17 cellular contexts compared by ENCODE assay signal in genomic region chr18:62760403-62760734, GRCh38. TPM values are rescaled to one million over a fixed set of nuclear protein-coding genes. Genes with fewer than 3 reads are reported as not detected.
DNase-seq lines count a peak whose midpoint lies in the region; ATAC-seq, FAIRE-seq and TF ChIP-seq lines count a peak whose summit lies in the region.
"Had no signal": no experiment of that assay in that cellular context is flagged by ENCODE, and none has a peak within 500 bp of the region (broad histone marks: within the 10 kb centered on the region; RNA-seq: fewer than 3 reads in every experiment).

No MANE protein-coding gene starts in this region.

- no peak overlapping the region for H3K14ac ChIP-seq in H9 (ENCODE audit: insufficient read depth, low read length)
- H3K14ac ChIP-seq in trophoblast cell (ENCODE audit: low read length) = no peak overlapping the region

- FAIRE-seq in astrocyte (lab: Jason Lieb, UNC) = no peak

- H3K79me2 ChIP-seq in H9 (ENCODE audit: insufficient read depth, low read length) = peaks cover 52% of the 10 kb centered on the region; the same call in 1 of the 2 replicates
- peaks cover 51% of the 10 kb centered on the region for H3K79me2 ChIP-seq in astrocyte (ENCODE audit: insufficient read depth, low read length)
- no peaks in the 10 kb centered on the region for H3K79me2 ChIP-seq in trophoblast cell (ENCODE audit: control insufficient read depth, insufficient read depth, low read length, poor library complexity)

- H4K12ac ChIP-seq in trophoblast cell (ENCODE audit: low read depth, low read length) = no peak overlapping the region

- H4K8ac ChIP-seq in H9 (replicated peaks; ENCODE audit: insufficient read length, low read depth, low read length) (no peak overlapping the region), trophoblast cell (ENCODE audit: low read depth, low read length) (no peak overlapping the region)

- H3K27me3 ChIP-seq in H9 (ENCODE audit: insufficient read depth, low read length) (no peaks in the 10 kb centered on the region), astrocyte (ENCODE audit: insufficient read depth, low read length) (no peaks in the 10 kb centered on the region), trophoblast cell (ENCODE audit: insufficient read depth, low read length) (no peaks in the 10 kb centered on the region)
- H3K27me3 ChIP-seq: ovary, SJSA1, vagina had no signal

- H4K5ac ChIP-seq in H9 (ENCODE audit: insufficient read length, low read depth, low read length) = no peak overlapping the region

- H3K9me3 ChIP-seq in H9 (ENCODE audit: control insufficient read depth, low read depth, low read length) (no peaks in the 10 kb centered on the region), astrocyte (ENCODE audit: insufficient read depth, low read depth, low read length) (no peaks in the 10 kb centered on the region), trophoblast cell (ENCODE audit: insufficient read depth, low read depth, low read length) (no peaks in the 10 kb centered on the region)
- H3K9me3 ChIP-seq: ovary, SJSA1, vagina had no signal

- peak overlapping the region; percentile 70 for H3T11ph ChIP-seq in H9 (ENCODE audit: low read length)

- no CpG with 5 or more reads among the region's 5 CpGs for WGBS in H9 (ENCODE audit: extremely low coverage, insufficient read length, low lambda C conversion rate)
- WGBS in trophoblast cell (ENCODE audit: extremely low coverage, insufficient coverage, insufficient read length) = no CpG with 5 or more reads among the region's 5 CpGs

- no peak overlapping the region for H3K23ac ChIP-seq in H9 (ENCODE audit: insufficient read length, low read depth, low read length)
- H3K23ac ChIP-seq in trophoblast cell (ENCODE audit: low read length) = no peak overlapping the region

- peaks cover 3% of the 10 kb centered on the region for H3K23me2 ChIP-seq in H9 (ENCODE audit: insufficient read length, low read depth, low read length, poor library complexity, severe bottlenecking)

- peak overlapping the region; percentile 21 to 63 for H3K4me3 Mint-ChIP-seq in H9
- no peak overlapping the region for H3K4me3 Mint-ChIP-seq in astrocyte (ENCODE audit: unreplicated experiment)
- H3K4me3 Mint-ChIP-seq in glutamatergic neuron (ENCODE audit: unreplicated experiment) = no peak overlapping the region
- no peak overlapping the region for H3K4me3 Mint-ChIP-seq in activated T-cell treated with anti-CD3 and anti-CD28 coated beads, Interleukin-2, amount 50 U/mL, for 24 hours

- H3K79me1 ChIP-seq in H9 (ENCODE audit: insufficient read depth, low read depth, low read length, poor library complexity, severe bottlenecking) (peaks cover 5% of the 10 kb centered on the region), trophoblast cell (ENCODE audit: low read length) (no peaks in the 10 kb centered on the region)

- peak overlapping the region; percentile 42 for H2AK5ac ChIP-seq in H9 (ENCODE audit: insufficient read length, low read length)
- no peak overlapping the region for H2AK5ac ChIP-seq in trophoblast cell (ENCODE audit: low read length)

- H3K4me3 ChIP-seq in astrocyte (ENCODE audit: insufficient read depth, low read depth, low read length) (no peak overlapping the region), trophoblast cell (ENCODE audit: low read depth, low read length) (no peak overlapping the region)
- H3K4me3 ChIP-seq: ovary, SJSA1, vagina had no signal

- no peak overlapping the region; the same call in 1 of the 2 replicates for H3K4ac ChIP-seq in H9 (ENCODE audit: low read depth, low read length)
- no peak overlapping the region for H3K4ac ChIP-seq in trophoblast cell (ENCODE audit: low read depth, low read length)

- H3K27ac Mint-ChIP-seq in H9 (peak overlapping the region; percentile 95 to 99 (median 96)), astrocyte (ENCODE audit: unreplicated experiment) (peak overlapping the region; percentile 60), glutamatergic neuron (ENCODE audit: unreplicated experiment) (peak overlapping the region; percentile 74)
- H3K27ac Mint-ChIP-seq in activated T-cell treated with anti-CD3 and anti-CD28 coated beads, Interleukin-2, amount 50 U/mL, for 24 hours = no peak overlapping the region
- H3K27ac Mint-ChIP-seq: activated T-helper 2 cell treated with anti-CD3 and anti-CD28 coated beads, Interferon-gamma antibody, Interleukin-2, Interleukin-4, amounts not matched to agents 10 μg/mL and 5 μg/mL and 100 μg/mL, durations not matched to agents 14 hours and 24 hours and 36 hours had no signal

- TF ChIP-seq CTCF in H9 (conservative IDR thresholded peaks at IDR 0.05) (no peak), astrocyte (IDR thresholded peaks at IDR 0.05; ENCODE audit: insufficient read depth, low read depth, low read length) (no peak), glutamatergic neuron (IDR thresholded peaks at IDR 0.05; ENCODE audit: partially characterized antibody, unreplicated experiment) (no peak)

- H2BK15ac ChIP-seq in H9 (ENCODE audit: low read depth, low read length) = no peak overlapping the region

- peak overlapping the region; percentile 92 for H2BK120ac ChIP-seq in H9 (ENCODE audit: low read depth, low read length, poor library complexity, severe bottlenecking)
- no peak overlapping the region for H2BK120ac ChIP-seq in trophoblast cell (ENCODE audit: insufficient read depth, low read length, poor library complexity)

- DNase-seq in H9 (no peak), astrocyte (ENCODE audit: low read depth) (peak; percentile 66), glutamatergic neuron (no peak), trophoblast cell (no peak), MV-4-11 (lab: John Stamatoyannopoulos, UW) (no peak), NCI-H146 treated with DMSO at 0.1 percent for 48 hours (lab: John Stamatoyannopoulos, UW; ENCODE audit: unreplicated experiment) (no peak)
- DNase-seq in activated T-cell treated with anti-CD3 and anti-CD28 coated beads, Interleukin-2, amount 50 U/mL, for 24 hours = no peak
- DNase-seq: activated CD4-positive, CD25-positive, alpha-beta regulatory T cell treated with anti-CD3 and anti-CD28 coated beads, Interleukin-2, amount 50 U/mL, for 72 hours; hippocampal formation; left cardiac atrium; NCI-H526 treated with DMSO at 0.1 percent for 48 hours; ovary had no signal

- H3K36me3 Mint-ChIP-seq in H9 (ENCODE audit: insufficient read depth in 1 of 3, low read depth in 3 of 3) = peaks cover under 1 to 2% (median 2%) of the 10 kb centered on the region in 3 experiments; a peak in 3 of 7 replicates
- H3K36me3 Mint-ChIP-seq in astrocyte (ENCODE audit: low read depth, unreplicated experiment) = no peaks in the 10 kb centered on the region
- no peaks in the 10 kb centered on the region for H3K36me3 Mint-ChIP-seq in glutamatergic neuron (ENCODE audit: unreplicated experiment)
- no peaks in the 10 kb centered on the region for H3K36me3 Mint-ChIP-seq in activated T-cell treated with anti-CD3 and anti-CD28 coated beads, Interleukin-2, amount 50 U/mL, for 24 hours (ENCODE audit: low read depth)

- no peak overlapping the region for H2AFZ ChIP-seq in H9 (ENCODE audit: low read length)
- H2AFZ ChIP-seq in astrocyte (ENCODE audit: low read depth, low read length) = peak overlapping the region; percentile 42
- no peak overlapping the region for H2AFZ ChIP-seq in trophoblast cell (ENCODE audit: insufficient read depth, low read length, poor library complexity)

- H3K9me3 Mint-ChIP-seq in H9 (no peaks in the 10 kb centered on the region), astrocyte (ENCODE audit: unreplicated experiment) (no peaks in the 10 kb centered on the region), glutamatergic neuron (ENCODE audit: unreplicated experiment) (no peaks in the 10 kb centered on the region)
- no peaks in the 10 kb centered on the region for H3K9me3 Mint-ChIP-seq in activated T-cell treated with anti-CD3 and anti-CD28 coated beads, Interleukin-2, amount 50 U/mL, for 24 hours
- H3K9me3 Mint-ChIP-seq: activated T-helper 2 cell treated with anti-CD3 and anti-CD28 coated beads, Interferon-gamma antibody, Interleukin-2, Interleukin-4, amounts not matched to agents 10 μg/mL and 5 μg/mL and 100 μg/mL, durations not matched to agents 14 hours and 24 hours and 36 hours had no signal

- H2BK12ac ChIP-seq in H9 (ENCODE audit: insufficient read length, low read depth, low read length) (peak overlapping the region; percentile 43), trophoblast cell (ENCODE audit: low read length) (no peak overlapping the region)

- H3K27ac ChIP-seq in H9 (ENCODE audit: insufficient read length, low read depth, low read length) = peak overlapping the region; percentile 95
- H3K27ac ChIP-seq in astrocyte (ENCODE audit: low read depth, low read length) = peak overlapping the region; percentile 83
- no peak overlapping the region for H3K27ac ChIP-seq in trophoblast cell (ENCODE audit: low read depth, low read length)
- H3K27ac ChIP-seq: ovary, SJSA1, vagina had no signal

- no peak for ATAC-seq in GM19452 (IDR thresholded peaks at IDR 0.05; ENCODE audit: unreplicated experiment)
- ATAC-seq: left cardiac atrium, sciatic nerve had no signal

- H3K4me1 ChIP-seq in H9 (ENCODE audit: insufficient read depth, low read length) (peaks cover 33% of the 10 kb centered on the region), astrocyte (ENCODE audit: insufficient read depth, low read length) (peaks cover 16% of the 10 kb centered on the region), trophoblast cell (ENCODE audit: control insufficient read depth in 1 of 2, insufficient read depth in 2 of 2, low read length in 2 of 2) (peaks cover 7 to 8% of the 10 kb centered on the region in 2 experiments)

- H4K20me1 ChIP-seq in H9 (ENCODE audit: control insufficient read depth, insufficient read depth, insufficient read length) (no peaks in the 10 kb centered on the region), astrocyte (ENCODE audit: insufficient read depth, low read length) (no peaks in the 10 kb centered on the region)

- peak overlapping the region; percentile 67 for H3K18ac ChIP-seq in H9 (ENCODE audit: insufficient read length, low read depth, low read length)
- no peak overlapping the region for H3K18ac ChIP-seq in trophoblast cell (ENCODE audit: low read length)

- no peaks in the 10 kb centered on the region for H3K36me3 ChIP-seq in astrocyte (ENCODE audit: insufficient read depth, low read length)
- no peaks in the 10 kb centered on the region for H3K36me3 ChIP-seq in trophoblast cell (ENCODE audit: control insufficient read depth in 1 of 2, insufficient read depth in 2 of 2, low read length in 2 of 2)
- H3K36me3 ChIP-seq: ovary, SJSA1, vagina had no signal

- no peak overlapping the region for H2BK20ac ChIP-seq in H9 (ENCODE audit: low read depth, low read length, poor library complexity, severe bottlenecking)

- H3K4me1 Mint-ChIP-seq in H9 (peaks cover 74 to 80% of the 10 kb centered on the region in 2 experiments), astrocyte (ENCODE audit: low read depth, unreplicated experiment) (peaks cover 27% of the 10 kb centered on the region), glutamatergic neuron (ENCODE audit: low read depth, unreplicated experiment) (peaks cover 23% of the 10 kb centered on the region)
- peaks cover 1% of the 10 kb centered on the region for H3K4me1 Mint-ChIP-seq in activated T-cell treated with anti-CD3 and anti-CD28 coated beads, Interleukin-2, amount 50 U/mL, for 24 hours (ENCODE audit: low read depth)

- H2BK5ac ChIP-seq in H9 (ENCODE audit: insufficient read length, low read length) (peak overlapping the region; percentile 62), trophoblast cell (ENCODE audit: low read depth, low read length, poor library complexity) (no peak overlapping the region)

- H3K4me2 ChIP-seq in H9 (ENCODE audit: insufficient read depth, insufficient read length, low read length) (peak overlapping the region; percentile 45), astrocyte (ENCODE audit: low read length) (peak overlapping the region; percentile 72), trophoblast cell (ENCODE audit: low read length) (peak overlapping the region; percentile 50)

- peak overlapping the region; percentile 34 for H3K9ac ChIP-seq in H9 (ENCODE audit: extremely low read depth, insufficient read length, low read length)
- H3K9ac ChIP-seq in astrocyte (ENCODE audit: low read length) = peak overlapping the region; percentile 56
- H3K9ac ChIP-seq in trophoblast cell (ENCODE audit: low read length) = no peak overlapping the region

- no peaks in the 10 kb centered on the region for H3K27me3 Mint-ChIP-seq in H9 (ENCODE audit: low read depth)
- H3K27me3 Mint-ChIP-seq in astrocyte (ENCODE audit: low read depth, unreplicated experiment) = no peaks in the 10 kb centered on the region
- peaks cover 3% of the 10 kb centered on the region for H3K27me3 Mint-ChIP-seq in glutamatergic neuron (ENCODE audit: unreplicated experiment)
- no peaks in the 10 kb centered on the region for H3K27me3 Mint-ChIP-seq in activated T-cell treated with anti-CD3 and anti-CD28 coated beads, Interleukin-2, amount 50 U/mL, for 24 hours

- H3K56ac ChIP-seq in H9 (ENCODE audit: insufficient read length, low read depth, low read length) = no peak overlapping the region

- H4K91ac ChIP-seq in H9 (ENCODE audit: insufficient read length, low read depth, low read length) = no peak overlapping the region
- no peak overlapping the region for H4K91ac ChIP-seq in trophoblast cell (ENCODE audit: low read depth, low read length)

RNA-seq across cellular contexts. Expression of gene PHLPP1, which starts 45.0 kb away (rescaled TPM):
- total RNA-seq in H9 (2021) (38.8 and 39.9 TPM in 2 replicates), astrocyte (11.2 and 13.3 TPM in 2 replicates), glutamatergic neuron (ENCODE audit: unreplicated experiment) (14.0 TPM)
- polyA plus RNA-seq in trophoblast cell (2013) = 29.4 and 30.9 TPM in 2 replicates

Comparison
In these comparisons a context has a peak if more than half of its experiments do, and no peak if none do; other contexts are left out.
1. H3K4me3 Mint-ChIP-seq: peak in H9 (2 of 2); none in astrocyte (single experiment), glutamatergic neuron (single experiment) and activated T-cell treated with anti-CD3 and anti-CD28 coated beads, Interleukin-2, amount 50 U/mL, for 24 hours (single experiment).
2. Peak in every context shown above with its lines, with median percentiles within 50 percentile points of each other: H3K4me2 ChIP-seq.